1 cellular context compared by ENCODE assay signal in the genomic region with DNA sequence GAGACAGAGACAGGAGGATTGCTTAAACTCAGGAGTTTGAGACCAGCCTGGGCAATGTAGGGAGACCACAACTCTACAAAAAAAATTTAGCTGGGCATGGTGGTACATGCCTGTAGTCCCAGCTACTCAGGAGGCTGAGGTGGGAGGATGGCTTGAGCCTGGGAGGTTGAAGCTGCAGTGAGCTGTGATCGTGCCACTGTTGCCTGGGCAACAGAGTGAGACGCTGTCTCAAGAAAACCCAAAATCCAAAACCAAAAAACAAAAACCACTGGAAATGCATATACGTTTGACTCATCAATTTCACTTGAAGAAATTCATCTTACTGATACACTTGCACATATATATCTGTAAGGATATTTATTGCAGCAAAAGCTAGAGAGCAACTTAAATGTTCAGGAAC.
TF ChIP-seq lines count a peak whose summit lies in the region.

No MANE protein-coding gene starts in this region.

TF ChIP-seq in K562, 482 proteins besides CTCF, POLR2A, EP300 and RAD21:
- peak; percentile 26; the same call in 1 of the 2 replicates for TF ChIP-seq RFX1 (IDR thresholded peaks at IDR 0.05)
